Comparison of ENCODE assay signal across 8 cellular contexts in the genomic region with DNA sequence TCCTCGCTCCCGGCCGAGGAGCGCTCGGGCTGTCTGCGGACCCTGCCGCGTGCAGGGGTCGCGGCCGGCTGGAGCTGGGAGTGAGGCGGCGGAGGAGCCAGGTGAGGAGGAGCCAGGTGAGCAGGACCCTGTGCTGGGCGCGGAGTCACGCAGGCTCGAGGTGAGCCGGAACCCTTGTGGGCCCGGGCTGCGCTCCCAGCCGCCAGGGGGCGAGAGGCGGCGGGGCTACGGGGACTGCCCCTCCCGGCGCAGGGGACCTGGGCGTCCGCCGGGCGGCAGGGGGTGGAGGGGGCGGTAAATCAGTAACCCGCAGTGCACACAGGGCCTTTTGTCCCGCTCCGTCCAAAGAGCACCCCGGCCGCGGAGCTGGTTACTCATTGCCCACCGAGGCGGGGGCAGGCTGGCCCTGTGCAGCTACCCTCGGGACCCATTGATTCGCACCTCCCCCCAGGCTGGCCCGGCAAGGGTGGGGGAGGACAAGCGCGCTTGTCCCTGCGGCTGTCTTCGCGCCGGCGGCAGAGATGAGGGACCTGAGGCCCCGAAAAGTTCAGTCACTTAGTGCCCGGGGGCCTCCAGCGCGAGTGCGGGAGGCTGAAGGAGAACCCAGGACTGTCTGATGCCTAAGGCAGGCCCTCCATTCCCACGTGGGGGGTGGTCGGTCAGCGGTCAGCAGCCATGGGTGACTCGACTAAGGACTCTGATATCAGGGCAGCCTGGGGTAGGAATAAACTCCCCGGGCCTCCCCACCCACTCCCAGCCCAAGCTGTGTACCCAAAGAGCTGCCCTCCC.
DNase-seq lines count a peak whose midpoint lies in the region; ATAC-seq and TF ChIP-seq lines count a peak whose summit lies in the region.

No MANE protein-coding gene starts in this region.

- no peak overlapping the region for H3K27ac Mint-ChIP-seq in memory B cell

- DNase-seq in CMK (ENCODE audit: low read depth) (peak; percentile 8), HuH-7 (ENCODE audit: low spot score) (peak; percentile 99), cardiac fibroblast (ENCODE audit: low read depth in 2 of 2) (no peak), memory B cell (ENCODE audit: low spot score in 2 of 2) (peak; percentile 72 to 83), inferior parietal cortex (ENCODE audit: extremely low spot score) (no peak)
- DNase-seq in stimulated activated CD8-positive, alpha-beta memory T cell treated with anti-CD3 and anti-CD28 coated beads, Interleukin-15, amount 100 ng/mL, for 48 hours (ENCODE audit: low read depth in 2 of 2), result peak; percentile 34 to 47

- peak overlapping the region; percentile 38 to 49 for H3K4me3 ChIP-seq in cardiac fibroblast (replicated peaks in 1 of 2; ENCODE audit: low read depth in 2 of 2, low read length in 2 of 2)

- peaks cover 9% of the 10 kb centered on the region for H3K4me1 Mint-ChIP-seq in memory B cell

- H3K27ac ChIP-seq in VCaP, result peak overlapping the region; percentile 45; the same call in 1 of the 2 replicates

- no peaks in the 10 kb centered on the region for H3K9me3 Mint-ChIP-seq in memory B cell

- H3K27me3 Mint-ChIP-seq in memory B cell, result peaks cover 14% of the 10 kb centered on the region

- H3K36me3 Mint-ChIP-seq in memory B cell, result no peaks in the 10 kb centered on the region

- ATAC-seq in GM19467 (IDR thresholded peaks at IDR 0.05; ENCODE audit: unreplicated experiment) (peak; percentile 67), memory B cell (ENCODE audit: low read depth) (peak; percentile 83)

- TF ChIP-seq CTCF in VCaP (conservative IDR thresholded peaks at IDR 0.05) (peak; percentile 84), cardiac fibroblast (IDR thresholded peaks at IDR 0.05; ENCODE audit: low read depth, low read length) (peak; percentile 30)

- peak overlapping the region; percentile 30 for H3K4me3 Mint-ChIP-seq in memory B cell

Comparison
In these comparisons a context has a peak if more than half of its experiments do, and no peak if none do; other contexts are left out.
1. DNase-seq: peak in CMK (single experiment), HuH-7 (single experiment), memory B cell (2 of 2) and stimulated activated CD8-positive, alpha-beta memory T cell treated with anti-CD3 and anti-CD28 coated beads, Interleukin-15, amount 100 ng/mL, for 48 hours (2 of 2); none in cardiac fibroblast (0 of 2) and inferior parietal cortex (single experiment).